ENCODE assay signal across 14 cellular contexts in genomic region chr12:124698211-124698997, GRCh38.
A peak's percentile ranks its signal among the peaks of the same experiment; 100 is the strongest.
DNase-seq lines count a peak whose midpoint lies in the region; ATAC-seq and TF ChIP-seq lines count a peak whose summit lies in the region.
"Had no signal": no experiment of that assay in that cellular context is flagged by ENCODE, and none has a peak within 500 bp of the region (broad histone marks: within the 10 kb centered on the region; RNA-seq: fewer than 3 reads in every experiment).

No MANE protein-coding gene starts in this region.

- H3K36me3 ChIP-seq in Panc1 (ENCODE audit: control insufficient read depth, insufficient read depth, low read length) (no peaks in the 10 kb centered on the region), esophagus muscularis mucosa (no peaks in the 10 kb centered on the region), mesenchymal stem cell (ENCODE audit: control insufficient read depth in 1 of 2, insufficient read depth in 2 of 2, low read depth in 1 of 2, low read length in 2 of 2) (no peaks in the 10 kb centered on the region)

- no peak overlapping the region for H2BK120ac ChIP-seq in mesenchymal stem cell (ENCODE audit: low read depth, low read length)

- intact Hi-C loops in Panc1 (cut with micrococcal nuclease; ENCODE audit: unreplicated experiment), result no loop called here
- intact Hi-C loops in esophagus muscularis mucosa (cut with DNase I), result no loop called here

- TF ChIP-seq POLR2A in esophagus muscularis mucosa (IDR thresholded peaks at IDR 0.05; ENCODE audit: low read depth), result no peak

- no peak overlapping the region for H2AFZ ChIP-seq in mesenchymal stem cell (ENCODE audit: low read depth, low read length)

- no peak overlapping the region for H4K8ac ChIP-seq in mesenchymal stem cell (ENCODE audit: low read length)

- POLR2A ChIA-PET in Panc1 (lab: Charles Lee), result no interaction called here

- H3K14ac ChIP-seq in mesenchymal stem cell (ENCODE audit: low read length in 2 of 2), result no peak overlapping the region

- CTCF ChIA-PET in Panc1 (lab: Charles Lee), result no interaction called here

- H3K9ac ChIP-seq in mesenchymal stem cell (ENCODE audit: low read length), result peak overlapping the region; percentile 54

- no peak overlapping the region for H2BK5ac ChIP-seq in mesenchymal stem cell (ENCODE audit: low read depth, low read length, poor library complexity, severe bottlenecking)

- H3K9me3 ChIP-seq in Panc1 (ENCODE audit: control insufficient read depth, insufficient read depth, low read depth, low read length), result no peaks in the 10 kb centered on the region
- no peaks in the 10 kb centered on the region for H3K9me3 ChIP-seq in esophagus muscularis mucosa
- H3K9me3 ChIP-seq in mesenchymal stem cell (ENCODE audit: control insufficient read depth, low read length), result no peaks in the 10 kb centered on the region

- H3K27ac ChIP-seq in Panc1 (ENCODE audit: low read length) (peak overlapping the region; percentile 24; the same call in 1 of the 2 replicates), esophagus muscularis mucosa (replicated peaks in 1 of 4) (peak overlapping the region; percentile 14 to 48 (median 24)), mesenchymal stem cell (ENCODE audit: low read length, poor library complexity, severe bottlenecking) (no peak overlapping the region), temporal lobe (ENCODE audit: low read depth, low read length) (peak overlapping the region; percentile 79)

- H2BK15ac ChIP-seq in mesenchymal stem cell (ENCODE audit: low read depth, poor library complexity, severe bottlenecking), result no peak overlapping the region

- peak overlapping the region in 1 of 2 experiments; percentile 29 for H3K4ac ChIP-seq in mesenchymal stem cell (ENCODE audit: low read depth in 1 of 2, low read length in 2 of 2)

- H3K4me1 ChIP-seq in Panc1 (ENCODE audit: control insufficient read depth, insufficient read depth, low read length), result peaks cover 16% of the 10 kb centered on the region
- H3K4me1 ChIP-seq in esophagus muscularis mucosa, result peaks cover 22 to 41% (median 36%) of the 10 kb centered on the region in 4 donors
- peaks cover 26% of the 10 kb centered on the region for H3K4me1 ChIP-seq in mesenchymal stem cell (ENCODE audit: control insufficient read depth, insufficient read depth, low read depth, low read length)

- H3K79me1 ChIP-seq in mesenchymal stem cell (replicated peaks; ENCODE audit: low read length, poor library complexity, severe bottlenecking), result no peaks in the 10 kb centered on the region

- DNase-seq in Panc1 (ENCODE audit: low read depth, low spot score), result no peak
- no peak for DNase-seq in esophagus muscularis mucosa (ENCODE audit: extremely low spot score)
- DNase-seq in mesenchymal stem cell, result peak; percentile 72
- no peak for DNase-seq in HUDEP-2 (lab: John Stamatoyannopoulos, UW; ENCODE audit: unreplicated experiment in 76 of 76)
- no peak for DNase-seq in NCI-H146 treated with DMSO at 0.1 percent for 48 hours (lab: John Stamatoyannopoulos, UW; ENCODE audit: unreplicated experiment)
- no peak for DNase-seq in activated CD4-positive, CD25-positive, alpha-beta regulatory T cell (lab: John Stamatoyannopoulos, UW)
- no peak for DNase-seq in dermis blood vessel endothelial cell
- DNase-seq: activated CD4-positive, alpha-beta T cell treated with anti-CD3 and anti-CD28 coated beads, Interleukin-2, amount 10 ng/mL, durations not matched to agents 24 days and 14 days; activated naive CD4-positive, alpha-beta T cell treated with Interleukin-2 at 50 U/mL for 16 hours; DMS 273 treated with DMSO at 0.1 percent for 48 hours; KBM-7; NCI-H446 treated with DMSO at 0.1 percent for 48 hours; SIG-M5 had no signal

- H3K27me3 ChIP-seq in Panc1 (ENCODE audit: control insufficient read depth, insufficient read depth, low read length), result no peaks in the 10 kb centered on the region
- no peaks in the 10 kb centered on the region for H3K27me3 ChIP-seq in esophagus muscularis mucosa
- peaks cover 0 to 16% of the 10 kb centered on the region in 2 experiments for H3K27me3 ChIP-seq in mesenchymal stem cell (ENCODE audit: control insufficient read depth in 1 of 2, insufficient read depth in 1 of 2, low read length in 2 of 2)

- H3K4me3 ChIP-seq in Panc1 (ENCODE audit: low read depth in 2 of 2, low read length in 2 of 2) (no peak overlapping the region), esophagus muscularis mucosa (no peak overlapping the region), mesenchymal stem cell (ENCODE audit: insufficient read depth in 1 of 2, low read depth in 1 of 2, low read length in 2 of 2) (no peak overlapping the region)

- no peak for ATAC-seq in Panc1

- H3K4me2 ChIP-seq in mesenchymal stem cell (ENCODE audit: low read length, poor library complexity, severe bottlenecking), result no peak overlapping the region

- no peak overlapping the region for H3K18ac ChIP-seq in mesenchymal stem cell (ENCODE audit: low read depth in 1 of 2, low read length in 2 of 2)

- no peak for TF ChIP-seq EP300 in esophagus muscularis mucosa (IDR thresholded peaks at IDR 0.05)

- in situ Hi-C loops in Panc1 (cut with HindIII; ENCODE audit: low pct_unique_long_range_greater_than_20kb, low sequenced_read_pairs), result no loop called here

- TF ChIP-seq CTCF in Panc1 (IDR thresholded peaks at IDR 0.05), result no peak
- TF ChIP-seq CTCF in esophagus muscularis mucosa (IDR thresholded peaks at IDR 0.05), result no peak

- no peak overlapping the region for H2BK12ac ChIP-seq in mesenchymal stem cell (ENCODE audit: low read length in 2 of 2)

- no peak overlapping the region for H3K23ac ChIP-seq in mesenchymal stem cell (ENCODE audit: low read length in 2 of 2)

- peak overlapping the region; percentile 26 for H2AK5ac ChIP-seq in mesenchymal stem cell (ENCODE audit: low read length, severe bottlenecking)

- no TSS peak for BruUV-seq in Panc1 (replicated peaks; lab: Mats Ljungman, UMichigan)

- WGBS in esophagus muscularis mucosa, result 74% methylated on average over 15 of the region's 15 CpGs
- 78% methylated on average over 15 of the region's 15 CpGs for WGBS in mesenchymal stem cell

- H4K91ac ChIP-seq in mesenchymal stem cell (ENCODE audit: low read length), result no peak overlapping the region
